Comparison of ENCODE assay signal across 10 cellular contexts in genomic region chr11:72816404-72816990, GRCh38. TPM values are rescaled to one million over a fixed set of nuclear protein-coding genes. Genes with fewer than 3 reads are reported as not detected.
A peak's percentile ranks its signal among the peaks of the same experiment; 100 is the strongest.
DNase-seq lines count a peak whose midpoint lies in the region; ATAC-seq and TF ChIP-seq lines count a peak whose summit lies in the region.
"Had no signal": no experiment of that assay in that cellular context is flagged by ENCODE, and none has a peak within 500 bp of the region (broad histone marks: within the 10 kb centered on the region; RNA-seq: fewer than 3 reads in every experiment).

No MANE protein-coding gene starts in this region.

- peak overlapping the region; percentile 28 for H3K27ac ChIP-seq in CD8-positive, alpha-beta memory T cell (ENCODE audit: low read depth, low read length)
- no peak overlapping the region for H3K27ac ChIP-seq in mesendoderm (ENCODE audit: low read depth, low read length)

- no peak overlapping the region for H2AK5ac ChIP-seq in mesendoderm (ENCODE audit: low read length)

- no peak overlapping the region for H2BK120ac ChIP-seq in mesendoderm (ENCODE audit: low read depth, low read length)

- peaks cover 42 to 74% (median 57%) of the 10 kb centered on the region in 3 donors for H3K4me1 Mint-ChIP-seq in CD8-positive, alpha-beta memory T cell
- H3K4me1 Mint-ChIP-seq in activated CD4-positive, alpha-beta memory T cell treated with anti-CD3 and anti-CD28 coated beads, Interleukin-2, amount 10 ng/mL, durations not matched to agents 7 days and 5 days: peaks cover 53% of the 10 kb centered on the region
- H3K4me1 Mint-ChIP-seq in natural killer cell: peaks cover 49 to 57% of the 10 kb centered on the region in 2 donors

- no peaks in the 10 kb centered on the region for H3K79me1 ChIP-seq in mesendoderm (ENCODE audit: low read length)

- ATAC-seq in natural killer cell: no peak

- peaks cover 18% of the 10 kb centered on the region for H3K4me1 ChIP-seq in CD8-positive, alpha-beta memory T cell (ENCODE audit: insufficient read depth, low read length)
- H3K4me1 ChIP-seq in mesendoderm (ENCODE audit: control insufficient read depth, low read depth, low read length): peaks cover 4% of the 10 kb centered on the region

- no peak for DNase-seq in CD8-positive, alpha-beta memory T cell
- no peak for DNase-seq in Jurkat, Clone E6-1 (ENCODE audit: low read depth, low spot score)
- DNase-seq in activated CD4-positive, alpha-beta memory T cell treated with anti-CD3 and anti-CD28 coated beads, Interleukin-2, amount 10 ng/mL, durations not matched to agents 7 days and 5 days: no peak
- DNase-seq in natural killer cell (no peak), mesendoderm (no peak), cerebellum (ENCODE audit: low spot score) (no peak), NCI-H1092 treated with DMSO at 0.1 percent for 48 hours (lab: John Stamatoyannopoulos, UW) (no peak), NCI-H774 (lab: John Stamatoyannopoulos, UW) (no peak)
- DNase-seq: NCI-H2171 had no signal

- peak overlapping the region; percentile 8 for H3K4me3 ChIP-seq in CD8-positive, alpha-beta memory T cell (ENCODE audit: low read length)
- H3K4me3 ChIP-seq in Jurkat, Clone E6-1 (ENCODE audit: low read length): peak overlapping the region; percentile 94
- no peak overlapping the region for H3K4me3 ChIP-seq in mesendoderm (ENCODE audit: low read length)

- no peaks in the 10 kb centered on the region for H3K9me3 ChIP-seq in CD8-positive, alpha-beta memory T cell (ENCODE audit: low read length)
- H3K9me3 ChIP-seq: vagina had no signal

- no peaks in the 10 kb centered on the region for H3K27me3 ChIP-seq in CD8-positive, alpha-beta memory T cell (ENCODE audit: insufficient read depth, low read length, poor library complexity, severe bottlenecking)
- no peaks in the 10 kb centered on the region for H3K27me3 ChIP-seq in mesendoderm (ENCODE audit: insufficient read depth, low read length, poor library complexity)
- H3K27me3 ChIP-seq: vagina had no signal

- POLR2A ChIA-PET in CD8-positive, alpha-beta memory T cell (lab: Charles Lee): no interaction called here
- POLR2A ChIA-PET in activated CD4-positive, alpha-beta memory T cell treated with anti-CD3 and anti-CD28 coated beads, Interleukin-2, amount 10 ng/mL, durations not matched to agents 7 days and 5 days (lab: Charles Lee): interaction anchor here (0.8 to 5.0 kb wide), 14 partner anchors 11 to 327 kb away, joined by 3 to 58 read pairs (median 4); partner anchors contain the start of genes FCHSD2 and STARD10

- H3K36me3 Mint-ChIP-seq in CD8-positive, alpha-beta memory T cell: peaks cover 4 to 65% (median 15%) of the 10 kb centered on the region in 3 donors
- peaks cover 68% of the 10 kb centered on the region for H3K36me3 Mint-ChIP-seq in activated CD4-positive, alpha-beta memory T cell treated with anti-CD3 and anti-CD28 coated beads, Interleukin-2, amount 10 ng/mL, durations not matched to agents 7 days and 5 days (ENCODE audit: low read depth)
- H3K36me3 Mint-ChIP-seq in natural killer cell: no peaks in the 10 kb centered on the region

- no peak overlapping the region for H3K56ac ChIP-seq in mesendoderm (ENCODE audit: low read length)

- intact Hi-C loops in natural killer cell (cut with micrococcal nuclease): no loop called here

- H3K4ac ChIP-seq in mesendoderm (ENCODE audit: low read depth, low read length): no peak overlapping the region

- CTCF ChIA-PET in CD8-positive, alpha-beta memory T cell (lab: Charles Lee): interaction anchor here (1.0 to 2.4 kb wide), 5 partner anchors 8 to 91 kb away, joined by 3 to 9 read pairs (median 5); partner anchors contain the start of gene STARD10
- CTCF ChIA-PET in activated CD4-positive, alpha-beta memory T cell treated with anti-CD3 and anti-CD28 coated beads, Interleukin-2, amount 10 ng/mL, durations not matched to agents 7 days and 5 days (lab: Charles Lee): interaction anchor here (0.7 to 2.5 kb wide), 6 partner anchors 15 to 361 kb away, joined by 3 to 14 read pairs (median 8); partner anchors contain the start of gene STARD10

- H3K9me3 Mint-ChIP-seq in CD8-positive, alpha-beta memory T cell: no peaks in the 10 kb centered on the region
- no peaks in the 10 kb centered on the region for H3K9me3 Mint-ChIP-seq in activated CD4-positive, alpha-beta memory T cell treated with anti-CD3 and anti-CD28 coated beads, Interleukin-2, amount 10 ng/mL, durations not matched to agents 7 days and 5 days
- H3K9me3 Mint-ChIP-seq in natural killer cell: no peaks in the 10 kb centered on the region

- no peak overlapping the region for H2BK15ac ChIP-seq in mesendoderm (replicated peaks; ENCODE audit: low read depth)

- TF ChIP-seq CTCF in natural killer cell (IDR thresholded peaks at IDR 0.05): no peak

- no peaks in the 10 kb centered on the region for H3K79me2 ChIP-seq in mesendoderm (ENCODE audit: control insufficient read depth, insufficient read depth, low read length)

- peaks cover 0 to 5% of the 10 kb centered on the region in 2 donors for H3K27me3 Mint-ChIP-seq in CD8-positive, alpha-beta memory T cell
- no peaks in the 10 kb centered on the region for H3K27me3 Mint-ChIP-seq in activated CD4-positive, alpha-beta memory T cell treated with anti-CD3 and anti-CD28 coated beads, Interleukin-2, amount 10 ng/mL, durations not matched to agents 7 days and 5 days
- H3K27me3 Mint-ChIP-seq in natural killer cell (ENCODE audit: low read depth in 2 of 2): no peaks in the 10 kb centered on the region

- WGBS in mesendoderm (ENCODE audit: extremely low coverage, insufficient coverage, low lambda C conversion rate): no CpG with 5 or more reads among the region's 7 CpGs

- H4K5ac ChIP-seq in mesendoderm (ENCODE audit: low read length): no peak overlapping the region

- H3K36me3 ChIP-seq in CD8-positive, alpha-beta memory T cell (ENCODE audit: insufficient read depth, low read length): peaks cover 29% of the 10 kb centered on the region
- H3K36me3 ChIP-seq in mesendoderm (ENCODE audit: control insufficient read depth, insufficient read depth, low read length): no peaks in the 10 kb centered on the region

- H3K9ac ChIP-seq in mesendoderm (ENCODE audit: low read length): no peak overlapping the region

- H3K18ac ChIP-seq in mesendoderm (ENCODE audit: low read length): no peak overlapping the region

- H3K23ac ChIP-seq in mesendoderm (ENCODE audit: low read length): no peak overlapping the region

- no peak overlapping the region for H4K8ac ChIP-seq in mesendoderm (ENCODE audit: low read depth, low read length)

- H3K4me3 Mint-ChIP-seq in CD8-positive, alpha-beta memory T cell: peak overlapping the region; percentile 96 to 100 (median 98)
- H3K4me3 Mint-ChIP-seq in activated CD4-positive, alpha-beta memory T cell treated with anti-CD3 and anti-CD28 coated beads, Interleukin-2, amount 10 ng/mL, durations not matched to agents 7 days and 5 days: peak overlapping the region; percentile 99
- H3K4me3 Mint-ChIP-seq in natural killer cell: peak overlapping the region; percentile 94

- no peak overlapping the region for H2BK5ac ChIP-seq in mesendoderm (ENCODE audit: low read length)

- no peak overlapping the region for H3K4me2 ChIP-seq in mesendoderm (ENCODE audit: low read length)

- peak overlapping the region in 7 of 8 donors; percentile 9 to 100 (median 98) for H3K27ac Mint-ChIP-seq in CD8-positive, alpha-beta memory T cell
- H3K27ac Mint-ChIP-seq in activated CD4-positive, alpha-beta memory T cell treated with anti-CD3 and anti-CD28 coated beads, Interleukin-2, amount 10 ng/mL, durations not matched to agents 7 days and 5 days: peak overlapping the region; percentile 99
- H3K27ac Mint-ChIP-seq in natural killer cell: peak overlapping the region; percentile 98 to 100

RNA-seq across cellular contexts. Expression of gene ATG16L2, which starts 2.3 kb away (rescaled TPM):
- total RNA-seq in CD8-positive, alpha-beta memory T cell: 10 to 100 TPM; 50.3 to 53.2 TPM
- polyA plus RNA-seq in CD8-positive, alpha-beta memory T cell: 18.8 TPM
- 73.4 TPM for polyA plus RNA-seq in Jurkat, Clone E6-1 (2012; ENCODE audit: insufficient read depth, insufficient read length)
- 100 to 1,000 TPM; 135 to 137 TPM for total RNA-seq in activated CD4-positive, alpha-beta memory T cell treated with anti-CD3 and anti-CD28 coated beads, Interleukin-2, amount 10 ng/mL, durations not matched to agents 7 days and 5 days
- total RNA-seq in natural killer cell: 100 to 1,000 TPM; 172 to 190 (median 179) TPM
- 2.2 TPM for polyA plus RNA-seq in mesendoderm (2013, experiment 1 of 2)
- 2.3 TPM for polyA plus RNA-seq in mesendoderm (2013, experiment 2 of 2)
- 5.7 TPM for total RNA-seq in cerebellum

RNA-seq across cellular contexts. Expression of gene STARD10, which starts 22.6 kb away (rescaled TPM):
- 10 to 100 TPM; 13.8 to 15.9 TPM for total RNA-seq in CD8-positive, alpha-beta memory T cell
- polyA plus RNA-seq in CD8-positive, alpha-beta memory T cell: 21.8 TPM
- polyA plus RNA-seq in Jurkat, Clone E6-1 (2012; ENCODE audit: insufficient read depth, insufficient read length): 25.2 TPM
- 10 to 100 TPM; 11.3 to 11.6 TPM for total RNA-seq in activated CD4-positive, alpha-beta memory T cell treated with anti-CD3 and anti-CD28 coated beads, Interleukin-2, amount 10 ng/mL, durations not matched to agents 7 days and 5 days
- total RNA-seq in natural killer cell: 10 to 100 TPM; 10.9 to 17.3 (median 11.7) TPM
- polyA plus RNA-seq in mesendoderm (2013, experiment 1 of 2): 12.8 TPM
- 13.7 TPM for polyA plus RNA-seq in mesendoderm (2013, experiment 2 of 2)
- total RNA-seq in cerebellum: 14.5 TPM
